ENCODE assay signal across 17 cellular contexts in genomic region chr3:111592143-111592542, GRCh38. TPM values are rescaled to one million over a fixed set of nuclear protein-coding genes. Genes with fewer than 3 reads are reported as not detected.
DNase-seq lines count a peak whose midpoint lies in the region; ATAC-seq and TF ChIP-seq lines count a peak whose summit lies in the region.
"Had no signal": no experiment of that assay in that cellular context is flagged by ENCODE, and none has a peak within 500 bp of the region (broad histone marks: within the 10 kb centered on the region; RNA-seq: fewer than 3 reads in every experiment).

No MANE protein-coding gene starts in this region.

- peak overlapping the region; percentile 83 for H3K27ac ChIP-seq in foreskin keratinocyte
- H3K27ac ChIP-seq: BLaER1, gastrocnemius medialis had no signal

- CTCF ChIA-PET in activated CD4-positive, alpha-beta memory T cell treated with anti-CD3 and anti-CD28 coated beads for 36 hours (lab: Charles Lee): interaction anchor here (1.2 to 3.8 kb wide), 3 partner anchors 14 to 25 kb away, joined by 4 to 40 read pairs (median 7); no protein-coding TSS in a partner anchor

- no peaks in the 10 kb centered on the region for H3K9me3 Mint-ChIP-seq in stimulated activated naive CD8-positive, alpha-beta T cell treated with anti-CD3 and anti-CD28 coated beads, Interleukin-15, Interleukin-2, amounts not matched to agents 100 ng/mL and 50 ng/mL, for 24 hours
- H3K9me3 Mint-ChIP-seq in activated CD4-positive, alpha-beta memory T cell treated with anti-CD3 and anti-CD28 coated beads for 36 hours: no peaks in the 10 kb centered on the region

- peaks cover 79% of the 10 kb centered on the region for H3K36me3 Mint-ChIP-seq in stimulated activated naive CD8-positive, alpha-beta T cell treated with anti-CD3 and anti-CD28 coated beads, Interleukin-15, Interleukin-2, amounts not matched to agents 100 ng/mL and 50 ng/mL, for 24 hours (ENCODE audit: low read depth)
- H3K36me3 Mint-ChIP-seq in activated CD4-positive, alpha-beta memory T cell treated with anti-CD3 and anti-CD28 coated beads for 36 hours: peaks cover 75% of the 10 kb centered on the region

- H3K4me1 ChIP-seq in foreskin keratinocyte: peaks cover 35% of the 10 kb centered on the region
- H3K4me1 ChIP-seq: BLaER1, gastrocnemius medialis had no signal

- POLR2A ChIA-PET in activated CD4-positive, alpha-beta memory T cell treated with anti-CD3 and anti-CD28 coated beads for 36 hours (lab: Charles Lee): interaction anchor here (1.2 to 7.6 kb wide), 9 partner anchors 12 to 387 kb away, joined by 4 to 161 read pairs (median 19); partner anchors contain the start of gene ABHD10

- no peaks in the 10 kb centered on the region for H3K27me3 Mint-ChIP-seq in stimulated activated naive CD8-positive, alpha-beta T cell treated with anti-CD3 and anti-CD28 coated beads, Interleukin-15, Interleukin-2, amounts not matched to agents 100 ng/mL and 50 ng/mL, for 24 hours
- H3K27me3 Mint-ChIP-seq in activated CD4-positive, alpha-beta memory T cell treated with anti-CD3 and anti-CD28 coated beads for 36 hours: peaks cover 2% of the 10 kb centered on the region

- no peaks in the 10 kb centered on the region for H3K27me3 ChIP-seq in foreskin keratinocyte
- H3K27me3 ChIP-seq: BLaER1, gastrocnemius medialis had no signal

- no peak for ATAC-seq in stimulated activated naive CD8-positive, alpha-beta T cell treated with anti-CD3 and anti-CD28 coated beads, Interleukin-15, Interleukin-2, amounts not matched to agents 100 U/mL and 50 U/mL, for 24 hours
- ATAC-seq in foreskin keratinocyte (no peak), GM21390 (IDR thresholded peaks at IDR 0.05; ENCODE audit: unreplicated experiment) (no peak)
- ATAC-seq: gastrocnemius medialis, Right ventricle myocardium inferior had no signal

- TF ChIP-seq CTCF in foreskin keratinocyte (conservative IDR thresholded peaks at IDR 0.05): no peak

- no peak for DNase-seq in stimulated activated naive CD8-positive, alpha-beta T cell treated with anti-CD3 and anti-CD28 coated beads, Interleukin-15, Interleukin-2, amounts not matched to agents 100 U/mL and 50 U/mL, for 24 hours
- no peak for DNase-seq in activated CD4-positive, alpha-beta memory T cell treated with anti-CD3 and anti-CD28 coated beads for 36 hours
- DNase-seq in foreskin keratinocyte (no peak), RKO (ENCODE audit: low spot score) (no peak)
- no peak for DNase-seq in central memory CD4-positive, alpha-beta T cell
- DNase-seq: activated CD8-positive, alpha-beta memory T cell treated with anti-CD3 and anti-CD28 coated beads for 24 hours; gastrocnemius medialis; Karpas-422; NCI-H1417 treated with DMSO at 0.1 percent for 48 hours; nephron progenitor cell had no signal

- H3K27ac Mint-ChIP-seq in stimulated activated naive CD8-positive, alpha-beta T cell treated with anti-CD3 and anti-CD28 coated beads, Interleukin-15, Interleukin-2, amounts not matched to agents 100 ng/mL and 50 ng/mL, for 24 hours: peak overlapping the region; percentile 99
- peak overlapping the region; percentile 97 for H3K27ac Mint-ChIP-seq in activated CD4-positive, alpha-beta memory T cell treated with anti-CD3 and anti-CD28 coated beads for 36 hours
- H3K27ac Mint-ChIP-seq: nephron progenitor cell had no signal

- intact Hi-C loops in activated CD4-positive, alpha-beta memory T cell treated with anti-CD3 and anti-CD28 coated beads for 36 hours (cut with micrococcal nuclease): no loop called here

- H3K4me3 Mint-ChIP-seq in stimulated activated naive CD8-positive, alpha-beta T cell treated with anti-CD3 and anti-CD28 coated beads, Interleukin-15, Interleukin-2, amounts not matched to agents 100 ng/mL and 50 ng/mL, for 24 hours: peak overlapping the region; percentile 98
- peak overlapping the region; percentile 86 for H3K4me3 Mint-ChIP-seq in activated CD4-positive, alpha-beta memory T cell treated with anti-CD3 and anti-CD28 coated beads for 36 hours
- H3K4me3 Mint-ChIP-seq: nephron progenitor cell had no signal

- peaks cover 82% of the 10 kb centered on the region for H3K4me1 Mint-ChIP-seq in stimulated activated naive CD8-positive, alpha-beta T cell treated with anti-CD3 and anti-CD28 coated beads, Interleukin-15, Interleukin-2, amounts not matched to agents 100 ng/mL and 50 ng/mL, for 24 hours (ENCODE audit: low read depth)
- H3K4me1 Mint-ChIP-seq in activated CD4-positive, alpha-beta memory T cell treated with anti-CD3 and anti-CD28 coated beads for 36 hours (ENCODE audit: low read depth): peaks cover 57% of the 10 kb centered on the region

RNA-seq across cellular contexts. Expression of gene ZBED2, which starts 3.0 kb away (rescaled TPM):
- 100 to 1,000 TPM; 609 to 610 TPM for total RNA-seq in activated CD4-positive, alpha-beta memory T cell treated with anti-CD3 and anti-CD28 coated beads for 36 hours
- 108 and 112 TPM in 2 replicates for total RNA-seq in foreskin keratinocyte
- polyA plus RNA-seq in foreskin keratinocyte: 93.0 and 101 TPM in 2 replicates
- total RNA-seq: endothelial cell of umbilical vein, gastrocnemius medialis, lung microvascular endothelial cell, pulmonary artery endothelial cell, Right ventricle myocardium inferior had no signal
- polyA plus RNA-seq: endothelial cell of umbilical vein had no signal

RNA-seq across cellular contexts. Expression of gene CD96, which starts 50.1 kb away (rescaled TPM):
- 10 to 100 TPM; 37.9 to 39.0 TPM for total RNA-seq in activated CD4-positive, alpha-beta memory T cell treated with anti-CD3 and anti-CD28 coated beads for 36 hours
- 0.10 and 0.14 TPM in 2 replicates for total RNA-seq in foreskin keratinocyte
- 0.07 and 0.17 TPM in 2 replicates for polyA plus RNA-seq in foreskin keratinocyte
- total RNA-seq: endothelial cell of umbilical vein, lung microvascular endothelial cell, pulmonary artery endothelial cell had no signal
- polyA plus RNA-seq: endothelial cell of umbilical vein had no signal

Comparison
In these comparisons a context has a peak if more than half of its experiments do, and no peak if none do; other contexts are left out.
1. RNA of gene CD96, which starts 50.1 kb away (total RNA-seq): 37.9 to 39.0 TPM in activated CD4-positive, alpha-beta memory T cell treated with anti-CD3 and anti-CD28 coated beads for 36 hours; 0.10 to 0.14 TPM in foreskin keratinocyte; every median in the first group is over 10 times any median in the second.